24 cellular contexts compared by ENCODE assay signal in genomic region chr3:66410976-66411375, GRCh38.
A peak's percentile ranks its signal among the peaks of the same experiment; 100 is the strongest.
DNase-seq lines count a peak whose midpoint lies in the region; ATAC-seq and TF ChIP-seq lines count a peak whose summit lies in the region.
"Had no signal": no experiment of that assay in that cellular context is flagged by ENCODE, and none has a peak within 500 bp of the region (broad histone marks: within the 10 kb centered on the region; RNA-seq: fewer than 3 reads in every experiment).

No MANE protein-coding gene starts in this region.

- H3K9ac ChIP-seq in muscle layer of colon (ENCODE audit: low read length): peak overlapping the region; percentile 14

- no peaks in the 10 kb centered on the region for H3K9me3 ChIP-seq in cardiac muscle cell (ENCODE audit: low read depth)
- H3K9me3 ChIP-seq in esophagus muscularis mucosa: no peaks in the 10 kb centered on the region
- H3K9me3 ChIP-seq in muscle layer of colon (ENCODE audit: low read length): no peaks in the 10 kb centered on the region
- H3K9me3 ChIP-seq in transverse colon: no peaks in the 10 kb centered on the region
- H3K9me3 ChIP-seq: ovary, Peyer's patch, right lobe of liver, SJSA1, upper lobe of right lung had no signal

- TF ChIP-seq CTCF in cardiac muscle cell (IDR thresholded peaks at IDR 0.05; ENCODE audit: low read depth, low read length) (no peak), esophagus muscularis mucosa (IDR thresholded peaks at IDR 0.05) (no peak), transverse colon (IDR thresholded peaks at IDR 0.05) (no peak), GM10248 (IDR thresholded peaks at IDR 0.05; ENCODE audit: control extremely low read depth, extremely low read depth, low read depth, missing control alignments) (no peak), GM20000 (IDR thresholded peaks at IDR 0.05; ENCODE audit: extremely low read depth, missing control alignments) (no peak)

- DNase-seq in cardiac muscle cell (ENCODE audit: low read depth in 1 of 2, low spot score in 1 of 2): no peak
- DNase-seq in Right ventricle myocardium inferior (ENCODE audit: missing footprints): no peak
- no peak for DNase-seq in esophagus muscularis mucosa (ENCODE audit: extremely low spot score)
- no peak for DNase-seq in transverse colon
- DNase-seq in GM10248 (ENCODE audit: extremely low spot score): no peak
- no peak for DNase-seq in GM20000 (ENCODE audit: low spot score)
- DNase-seq: activated CD4-positive, alpha-beta T cell treated with anti-CD3 and anti-CD28 coated beads for 4 hours; AML-193; anterior cingulate cortex; central memory CD4-positive, alpha-beta T cell; dermis blood vessel endothelial cell; glutamatergic neuron; Kasumi-1; left colon; natural killer cell; NCI-H510A treated with DMSO at 0.1 percent for 48 hours; right lobe of liver; upper lobe of right lung had no signal

- ATAC-seq in Right ventricle myocardium inferior (no peak), GM18861 (IDR thresholded peaks at IDR 0.05; ENCODE audit: unreplicated experiment) (no peak)
- ATAC-seq: activated naive CD4-positive, alpha-beta T cell treated with anti-CD3 and anti-CD28 coated beads, Interleukin-2, amount 50 U/mL, for 72 hours; left colon; natural killer cell; right lobe of liver; upper lobe of right lung had no signal

- intact Hi-C loops in Right ventricle myocardium inferior (cut with DNase I) (loop anchor here (2.0 kb wide), 1 partner anchor 90 kb away; the partner anchor contains the start of gene LRIG1), esophagus muscularis mucosa (cut with DNase I) (no loop called here), transverse colon (cut with DNase I; ENCODE audit: low total_unique reads) (loop anchor here (10.0 kb wide), 1 partner anchor 294 kb away; no protein-coding TSS in a partner anchor)

- peak overlapping the region; percentile 36 for H3K27ac ChIP-seq in cardiac muscle cell
- H3K27ac ChIP-seq in esophagus muscularis mucosa (replicated peaks in 1 of 4): peak overlapping the region; percentile 32 to 86 (median 82)
- peak overlapping the region; percentile 76 for H3K27ac ChIP-seq in muscle layer of colon (ENCODE audit: low read depth, low read length)
- H3K27ac ChIP-seq in transverse colon: peak overlapping the region; percentile 33 to 87 (median 69)
- H3K27ac ChIP-seq: ovary, right lobe of liver, SJSA1, upper lobe of right lung had no signal

- CTCF ChIA-PET in GM10248 (lab: Yijun Ruan, JAX): interaction anchor here (0.9 to 11.4 kb wide), 7 partner anchors 15 to 408 kb away, joined by 3 to 176 read pairs (median 3); no protein-coding TSS in a partner anchor

- POLR2A ChIA-PET in GM10248 (lab: Yijun Ruan, JAX): no interaction called here

- no peak for TF ChIP-seq EP300 in esophagus muscularis mucosa (IDR thresholded peaks at IDR 0.05)
- TF ChIP-seq EP300 in transverse colon (IDR thresholded peaks at IDR 0.05; ENCODE audit: low read depth): no peak

- H3K36me3 ChIP-seq in cardiac muscle cell: no peaks in the 10 kb centered on the region
- peaks cover 0 to 68% (median 47%) of the 10 kb centered on the region in 4 donors for H3K36me3 ChIP-seq in esophagus muscularis mucosa
- peaks cover 74% of the 10 kb centered on the region for H3K36me3 ChIP-seq in muscle layer of colon (ENCODE audit: insufficient read depth, low read length)
- H3K36me3 ChIP-seq in transverse colon: peaks cover 0 to 28% (median 8%) of the 10 kb centered on the region in 4 donors
- H3K36me3 ChIP-seq: ovary had no signal

- no peak overlapping the region for H3K4me3 ChIP-seq in cardiac muscle cell
- H3K4me3 ChIP-seq in esophagus muscularis mucosa: no peak overlapping the region
- no peak overlapping the region for H3K4me3 ChIP-seq in muscle layer of colon (ENCODE audit: low read depth in 1 of 2, low read length in 2 of 2)
- H3K4me3 ChIP-seq in transverse colon: no peak overlapping the region
- H3K4me3 ChIP-seq: ovary, Peyer's patch, right lobe of liver, SJSA1, upper lobe of right lung had no signal

- WGBS in esophagus muscularis mucosa: 81% methylated on average over 6 of the region's 7 CpGs
- 78 to 95% methylated on average over 3 to 7 of the region's 7 CpGs for WGBS in transverse colon (ENCODE audit: low coverage in 1 of 2), 2 donors

- in situ Hi-C loops in transverse colon (cut with MboI; ENCODE audit: low pct_ligation_motif_present in 1 of 4, low pct_unique_long_range_greater_than_20kb in 1 of 4, low sequenced_read_pairs in 3 of 4): loop anchor here in 1 of 4 donors (25.0 kb wide), 1 partner anchor 401 kb away; no protein-coding TSS in a partner anchor

- H3K4me1 ChIP-seq in cardiac muscle cell (ENCODE audit: low read depth): peaks cover 23% of the 10 kb centered on the region
- peaks cover 68 to 100% (median 98%) of the 10 kb centered on the region in 4 donors for H3K4me1 ChIP-seq in esophagus muscularis mucosa
- H3K4me1 ChIP-seq in muscle layer of colon (ENCODE audit: insufficient read depth, low read length): peaks cover 93% of the 10 kb centered on the region
- peaks cover 1 to 54% (median 29%) of the 10 kb centered on the region in 4 donors for H3K4me1 ChIP-seq in transverse colon
- H3K4me1 ChIP-seq: upper lobe of right lung had no signal

- TF ChIP-seq POLR2A in esophagus muscularis mucosa (IDR thresholded peaks at IDR 0.05; ENCODE audit: low read depth): no peak
- no peak for TF ChIP-seq POLR2A in transverse colon (IDR thresholded peaks at IDR 0.05)

- no peaks in the 10 kb centered on the region for H3K27me3 ChIP-seq in cardiac muscle cell
- H3K27me3 ChIP-seq in esophagus muscularis mucosa: no peaks in the 10 kb centered on the region
- no peaks in the 10 kb centered on the region for H3K27me3 ChIP-seq in muscle layer of colon (ENCODE audit: control insufficient read depth in 1 of 2, insufficient read depth in 2 of 2, low read length in 2 of 2)
- no peaks in the 10 kb centered on the region for H3K27me3 ChIP-seq in transverse colon
- H3K27me3 ChIP-seq: ovary, Peyer's patch, right lobe of liver, SJSA1, upper lobe of right lung had no signal
